21 cellular contexts compared by ENCODE assay signal in genomic region chr3:23874359-23875120, GRCh38. TPM values are rescaled to one million over a fixed set of nuclear protein-coding genes. Genes with fewer than 3 reads are reported as not detected.
DNase-seq lines count a peak whose midpoint lies in the region; ATAC-seq, FAIRE-seq and TF ChIP-seq lines count a peak whose summit lies in the region.
"Had no signal": no experiment of that assay in that cellular context is flagged by ENCODE, and none has a peak within 500 bp of the region (broad histone marks: within the 10 kb centered on the region; RNA-seq: fewer than 3 reads in every experiment).

No MANE protein-coding gene starts in this region.

- H3K4me2 ChIP-seq in IMR-90 (ENCODE audit: low read depth, low read length) (peak overlapping the region; percentile 76), GM12878 (ENCODE audit: control insufficient read depth, insufficient read depth) (no peak overlapping the region), smooth muscle cell (peak overlapping the region; percentile 20), GM23338 (no peak overlapping the region)

- H2AFZ ChIP-seq in IMR-90 (replicated peaks; ENCODE audit: low read length, poor library complexity): no peak overlapping the region
- no peak overlapping the region for H2AFZ ChIP-seq in GM12878 (ENCODE audit: control insufficient read depth, low read depth, low read length)
- no peak overlapping the region for H2AFZ ChIP-seq in smooth muscle cell (ENCODE audit: low read depth)
- no peak overlapping the region for H2AFZ ChIP-seq in GM23338

- TF ChIP-seq CTCF in IMR-90 (conservative IDR thresholded peaks at IDR 0.05; ENCODE audit: low read depth, low read length) (no peak), GM12878 (IDR thresholded peaks at IDR 0.05 in 2 of 3, conservative IDR thresholded peaks at IDR 0.05 in 1 of 3; ENCODE audit: control insufficient read depth in 2 of 3, extremely low read depth in 1 of 3, insufficient read depth in 1 of 3, low read depth in 3 of 3, low read length in 3 of 3) (no peak), smooth muscle cell (IDR thresholded peaks at IDR 0.05; ENCODE audit: borderline replicate concordance, insufficient read depth, poor library complexity, severe bottlenecking) (no peak), uterus (IDR thresholded peaks at IDR 0.05) (no peak), GM23338 (conservative IDR thresholded peaks at IDR 0.05; ENCODE audit: low read depth in 2 of 2) (no peak)

- WGBS in IMR-90 (ENCODE audit: extremely low coverage in 2 of 2, insufficient read length in 1 of 2), 2 experiments: 80% methylated on average over 1 of the region's 6 CpGs; no CpG with 5 or more reads in 1 of the 2 experiments
- 75% methylated on average over 6 of the region's 6 CpGs for WGBS in GM12878 (ENCODE audit: insufficient coverage, insufficient replicate concordance, low lambda C conversion rate, missing lambda C conversion rate)
- WGBS in smooth muscle cell (ENCODE audit: low lambda C conversion rate): 48% methylated on average over 6 of the region's 6 CpGs

- peaks cover 48% of the 10 kb centered on the region for H4K20me1 ChIP-seq in IMR-90 (ENCODE audit: insufficient read depth, low read length)
- no peaks in the 10 kb centered on the region for H4K20me1 ChIP-seq in GM12878 (ENCODE audit: control insufficient read depth, insufficient read depth)
- H4K20me1 ChIP-seq in smooth muscle cell (ENCODE audit: low read depth): peaks cover 77% of the 10 kb centered on the region
- peaks cover 22% of the 10 kb centered on the region for H4K20me1 ChIP-seq in GM23338 (replicated peaks; ENCODE audit: insufficient read depth)

- peak; percentile 89 for ATAC-seq in IMR-90 (ENCODE audit: low read depth)
- ATAC-seq in GM12878: peak; percentile 23
- no peak for ATAC-seq in stimulated activated effector memory CD8-positive, alpha-beta T cell treated with anti-CD3 and anti-CD28 coated beads, Interleukin-12 subunit alpha, Interleukin-12 subunit beta, amount 100 ng/mL, for 72 hours
- ATAC-seq in GM23338: no peak

- SMC1A ChIA-PET in GM12878 (lab: Charles Lee; ENCODE audit: uncharacterized antibody, unreplicated experiment): interaction anchor here (0.8 to 1.8 kb wide), 7 partner anchors 13 to 123 kb away, joined by 3 to 5 read pairs (median 4); no protein-coding TSS in a partner anchor

- peaks cover 7% of the 10 kb centered on the region for H3K27me3 Mint-ChIP-seq in GM23338 (ENCODE audit: insufficient read depth, low read depth, poor library complexity)

- H3K14ac ChIP-seq in IMR-90 (replicated peaks; ENCODE audit: low read depth, low read length): peak overlapping the region; percentile 67; the same call in 1 of the 2 replicates

- H3K36me3 Mint-ChIP-seq in stimulated activated effector memory CD8-positive, alpha-beta T cell treated with anti-CD3 and anti-CD28 coated beads, Interleukin-12 subunit alpha, Interleukin-12 subunit beta, amount 100 ng/mL, for 72 hours: peaks cover 1% of the 10 kb centered on the region
- peaks cover 44% of the 10 kb centered on the region for H3K36me3 Mint-ChIP-seq in GM23338 (ENCODE audit: low read depth)

- H3K9ac ChIP-seq in IMR-90 (ENCODE audit: low read depth, low read length) (no peak overlapping the region), GM12878 (ENCODE audit: control insufficient read depth, insufficient read depth, low read length) (no peak overlapping the region), smooth muscle cell (ENCODE audit: low read depth) (no peak overlapping the region)

- TF ChIP-seq EP300 in GM12878 (IDR thresholded peaks at IDR 0.05; ENCODE audit: borderline replicate concordance in 1 of 2, control insufficient read depth in 1 of 2, low read depth in 2 of 2, low read length in 2 of 2): no peak

- no peaks in the 10 kb centered on the region for H3K9me2 ChIP-seq in GM23338 (ENCODE audit: insufficient read depth)

- DNase-seq in IMR-90 (peak; percentile 87), GM12878 (ENCODE audit: low read depth, low spot score) (no peak), iris pigment epithelial cell (ENCODE audit: low read depth) (peak; percentile 69), smooth muscle cell (lab: John Stamatoyannopoulos, UW; ENCODE audit: unreplicated experiment) (no peak), uterus (no peak), GM23338 (ENCODE audit: low spot score) (no peak)
- no peak for DNase-seq in activated effector memory CD4-positive, alpha-beta T cell treated with Interleukin-2 at 50 U/mL for 16 hours
- DNase-seq in stimulated activated effector memory CD8-positive, alpha-beta T cell treated with anti-CD3 and anti-CD28 coated beads, Interleukin-12 subunit alpha, Interleukin-12 subunit beta, amount 100 ng/mL, for 72 hours (ENCODE audit: low spot score in 2 of 2): no peak
- DNase-seq: activated CD4-positive, alpha-beta T cell treated with anti-CD3 and anti-CD28 coated beads for 4 hours; activated T-cell treated with anti-CD3 and anti-CD28 coated beads, Interleukin-2, amount 50 U/mL, for 1 hour; adrenal gland; CD8-positive, alpha-beta memory T cell; GDM1; head of caudate nucleus; NCI-H146; NCI-H69; stomach had no signal

- H3K9me3 Mint-ChIP-seq in stimulated activated effector memory CD8-positive, alpha-beta T cell treated with anti-CD3 and anti-CD28 coated beads, Interleukin-12 subunit alpha, Interleukin-12 subunit beta, amount 100 ng/mL, for 72 hours: no peaks in the 10 kb centered on the region
- peaks cover 26% of the 10 kb centered on the region for H3K9me3 Mint-ChIP-seq in GM23338
- H3K9me3 Mint-ChIP-seq: CD8-positive, alpha-beta memory T cell had no signal

- H3K4me3 ChIP-seq in IMR-90 (ENCODE audit: insufficient read depth, low read depth, low read length): no peak overlapping the region
- no peak overlapping the region for H3K4me3 ChIP-seq in GM12878
- H3K4me3 ChIP-seq in smooth muscle cell: no peak overlapping the region
- no peak overlapping the region for H3K4me3 ChIP-seq in uterus
- H3K4me3 ChIP-seq in GM23338: no peak overlapping the region
- H3K4me3 ChIP-seq: adrenal gland, stomach had no signal

- H3K36me3 ChIP-seq in IMR-90 (ENCODE audit: control insufficient read depth, insufficient read depth, low read length): no peaks in the 10 kb centered on the region
- peaks cover 2 to 5% of the 10 kb centered on the region in 2 experiments; a peak in 3 of 4 replicates for H3K36me3 ChIP-seq in GM12878 (ENCODE audit: control insufficient read depth in 2 of 2, insufficient read depth in 2 of 2, low read length in 1 of 2)
- H3K36me3 ChIP-seq in smooth muscle cell (ENCODE audit: low read depth): no peaks in the 10 kb centered on the region
- H3K36me3 ChIP-seq in uterus: no peaks in the 10 kb centered on the region
- H3K36me3 ChIP-seq in GM23338 (ENCODE audit: insufficient read depth): no peaks in the 10 kb centered on the region; the same call in 1 of the 2 replicates
- H3K36me3 ChIP-seq: adrenal gland, stomach had no signal

- H3K4me1 ChIP-seq in IMR-90 (ENCODE audit: control insufficient read depth, insufficient read depth, low read length): peaks cover 16% of the 10 kb centered on the region
- H3K4me1 ChIP-seq in GM12878 (ENCODE audit: control insufficient read depth, insufficient read depth, low read length): no peaks in the 10 kb centered on the region
- peaks cover 16% of the 10 kb centered on the region for H3K4me1 ChIP-seq in smooth muscle cell (ENCODE audit: low read depth)
- peaks cover 12 to 14% of the 10 kb centered on the region in 2 donors for H3K4me1 ChIP-seq in uterus
- peaks cover 7% of the 10 kb centered on the region; the same call in 1 of the 2 replicates for H3K4me1 ChIP-seq in GM23338 (ENCODE audit: insufficient read depth)

- 0 out of 2 replicates have a peak overlapping the region, but pooled peaks have one; percentile 13 for H2BK20ac ChIP-seq in IMR-90 (ENCODE audit: low read depth, low read length)

- no peak overlapping the region for H4K91ac ChIP-seq in IMR-90 (ENCODE audit: insufficient read depth, low read depth, low read length)

- intact Hi-C loops in IMR-90 (cut with micrococcal nuclease): loop anchor here (1.0 to 10.0 kb wide), 3 partner anchors 160 to 670 kb away; partner anchors contain the start of gene UBE2E2
- intact Hi-C loops in GM12878 (cut with micrococcal nuclease; ENCODE audit: unreplicated experiment): no loop called here
- intact Hi-C loops in uterus (cut with DNase I; ENCODE audit: low total_unique reads): no loop called here

- no peak overlapping the region for H3K4me3 Mint-ChIP-seq in stimulated activated effector memory CD8-positive, alpha-beta T cell treated with anti-CD3 and anti-CD28 coated beads, Interleukin-12 subunit alpha, Interleukin-12 subunit beta, amount 100 ng/mL, for 72 hours
- no peak overlapping the region for H3K4me3 Mint-ChIP-seq in GM23338
- H3K4me3 Mint-ChIP-seq: CD8-positive, alpha-beta memory T cell; nephron had no signal

- H2AK9ac ChIP-seq in IMR-90 (replicated peaks; ENCODE audit: low read depth, low read length, poor library complexity): no peak overlapping the region

- RAD21 ChIA-PET in GM12878 (lab: Charles Lee; ENCODE audit: unreplicated experiment): interaction anchor here (0.7 to 1.4 kb wide), 2 partner anchors 17 to 37 kb away, joined by 3 read pairs; no protein-coding TSS in a partner anchor

- no peak overlapping the region for H3K56ac ChIP-seq in IMR-90 (ENCODE audit: extremely low read depth, insufficient read depth, low read length)

- CTCF ChIA-PET in IMR-90 (lab: Yijun Ruan, JAX): interaction anchor here (0.6 to 0.9 kb wide), 3 partner anchors 49 to 1041 kb away, joined by 3 to 4 read pairs (median 3); no protein-coding TSS in a partner anchor
- CTCF ChIA-PET in GM12878 (lab: Yijun Ruan, JAX): interaction anchor here (0.6 to 2.3 kb wide), 6 partner anchors 14 to 390 kb away, joined by 3 to 9 read pairs (median 5); no protein-coding TSS in a partner anchor

- H3K79me2 ChIP-seq in GM12878 (ENCODE audit: control insufficient read depth, insufficient read depth, low read length) (peaks cover 42% of the 10 kb centered on the region), smooth muscle cell (ENCODE audit: low read depth) (peaks cover 54% of the 10 kb centered on the region), GM23338 (replicated peaks; ENCODE audit: insufficient read depth) (peaks cover 82% of the 10 kb centered on the region)

- H4K5ac ChIP-seq in IMR-90 (ENCODE audit: low read depth, low read length): peak overlapping the region; percentile 72

- TF ChIP-seq RAD21 in IMR-90 (IDR thresholded peaks at IDR 0.05; ENCODE audit: low read length) (peak; percentile 10; the same call in 1 of the 2 replicates), GM12878 (IDR thresholded peaks at IDR 0.05; ENCODE audit: insufficient read depth, low read depth, low read length) (no peak)

- peaks cover 24 to 70% of the 10 kb centered on the region in 2 experiments for H3K79me1 ChIP-seq in IMR-90 (ENCODE audit: low read depth in 1 of 2, low read length in 2 of 2)

- peak overlapping the region; percentile 53 for H3K23ac ChIP-seq in IMR-90 (ENCODE audit: low read depth, low read length)

- BruUV-seq in IMR-90 (replicated peaks; lab: Mats Ljungman, UMichigan): no TSS peak
- BruUV-seq in GM12878 (replicated peaks; lab: Mats Ljungman, UMichigan): no TSS peak

- peak overlapping the region; percentile 58 for H2BK120ac ChIP-seq in IMR-90 (ENCODE audit: low read depth, low read length)

- H2BK5ac ChIP-seq in IMR-90 (ENCODE audit: low read depth, low read length, poor library complexity, severe bottlenecking): peak overlapping the region; percentile 88

- H3K27ac ChIP-seq in IMR-90 (ENCODE audit: insufficient read depth, low read length): peak overlapping the region; percentile 72
- H3K27ac ChIP-seq in GM12878 (ENCODE audit: control insufficient read depth, insufficient read depth): no peak overlapping the region
- peak overlapping the region; percentile 60 for H3K27ac ChIP-seq in smooth muscle cell (ENCODE audit: low read depth)
- H3K27ac ChIP-seq in uterus: no peak overlapping the region
- no peak overlapping the region for H3K27ac ChIP-seq in GM23338 (ENCODE audit: low read depth)
- H3K27ac ChIP-seq: adrenal gland, HL-60, stomach had no signal

- peak overlapping the region; percentile 90 for H3K18ac ChIP-seq in IMR-90 (ENCODE audit: low read depth, low read length)

- dilution Hi-C loops in IMR-90 (cut with HindIII; ENCODE audit: low sequenced_read_pairs, unreplicated experiment): no loop called here

- peak overlapping the region; percentile 67 for H3K4ac ChIP-seq in IMR-90 (ENCODE audit: low read depth, low read length)

- no peak overlapping the region for H3K27ac Mint-ChIP-seq in stimulated activated effector memory CD8-positive, alpha-beta T cell treated with anti-CD3 and anti-CD28 coated beads, Interleukin-12 subunit alpha, Interleukin-12 subunit beta, amount 100 ng/mL, for 72 hours
- no peak overlapping the region for H3K27ac Mint-ChIP-seq in GM23338

- H3F3A ChIP-seq in smooth muscle cell (ENCODE audit: low read depth) (peaks cover 3% of the 10 kb centered on the region), GM23338 (replicated peaks; ENCODE audit: low read depth) (no peaks in the 10 kb centered on the region)

- peak overlapping the region; percentile 81 for H2AK5ac ChIP-seq in IMR-90 (ENCODE audit: low read depth, low read length)

- no peaks in the 10 kb centered on the region for H3K9me3 ChIP-seq in IMR-90 (ENCODE audit: control insufficient read depth, insufficient read depth, low read length)
- H3K9me3 ChIP-seq in GM12878 (replicated peaks; ENCODE audit: control insufficient read depth, insufficient read depth, low read length): no peaks in the 10 kb centered on the region
- H3K9me3 ChIP-seq in smooth muscle cell (replicated peaks; ENCODE audit: low read depth): no peaks in the 10 kb centered on the region
- H3K9me3 ChIP-seq in uterus: no peaks in the 10 kb centered on the region
- H3K9me3 ChIP-seq: adrenal gland, stomach had no signal

- peak overlapping the region in 1 of 2 experiments; percentile 77; a peak in 3 of 4 replicates for H4K8ac ChIP-seq in IMR-90 (ENCODE audit: low read depth in 2 of 2, low read length in 2 of 2)

- in situ Hi-C loops in IMR-90 (cut with MboI; ENCODE audit: low sequenced_read_pairs): loop anchor here (25.0 kb wide), 2 partner anchors 363 to 813 kb away; no protein-coding TSS in a partner anchor
- in situ Hi-C loops in GM12878 (cut with MboI): no loop called here

- no peak for FAIRE-seq in GM12878 (lab: Jason Lieb, UNC)
- FAIRE-seq: GM18507, H1 had no signal

- peak overlapping the region; percentile 49; the same call in 1 of the 3 replicates for H2BK15ac ChIP-seq in IMR-90 (ENCODE audit: low read depth, low read length)

- H3K9me1 ChIP-seq in IMR-90 (ENCODE audit: insufficient read depth, low read length): peaks cover 5% of the 10 kb centered on the region

- H3K27me3 ChIP-seq in IMR-90 (ENCODE audit: control insufficient read depth, insufficient read depth, low read length) (no peaks in the 10 kb centered on the region), GM12878 (replicated peaks in 1 of 2; ENCODE audit: control insufficient read depth in 2 of 2, insufficient read depth in 2 of 2, low read length in 1 of 2) (no peaks in the 10 kb centered on the region), smooth muscle cell (ENCODE audit: low read depth) (no peaks in the 10 kb centered on the region), uterus (no peaks in the 10 kb centered on the region), GM23338 (ENCODE audit: insufficient read depth) (no peaks in the 10 kb centered on the region)
- H3K27me3 ChIP-seq: adrenal gland, stomach had no signal

- POLR2A ChIA-PET in IMR-90 (lab: Charles Lee; ENCODE audit: unreplicated experiment) (interaction anchor here (0.6 to 0.7 kb wide), 2 partner anchors 63 to 70 kb away, joined by 3 read pairs; no protein-coding TSS in a partner anchor), GM12878 (lab: Charles Lee) (interaction anchor here (1.6 kb wide), 1 partner anchor 42 kb away, joined by 3 read pairs; the partner anchor contains the start of genes NKIRAS1 and RPL15)

- H3K4me1 Mint-ChIP-seq in stimulated activated effector memory CD8-positive, alpha-beta T cell treated with anti-CD3 and anti-CD28 coated beads, Interleukin-12 subunit alpha, Interleukin-12 subunit beta, amount 100 ng/mL, for 72 hours: peaks cover 44% of the 10 kb centered on the region
- H3K4me1 Mint-ChIP-seq in GM23338: peaks cover 23% of the 10 kb centered on the region

- no peak for TF ChIP-seq POLR2A in IMR-90 (IDR thresholded peaks at IDR 0.05; ENCODE audit: low read depth, low read length)
- no peak for TF ChIP-seq POLR2A in GM12878 (IDR thresholded peaks at IDR 0.05; ENCODE audit: low read depth, low read length)
- no peak for TF ChIP-seq POLR2A in uterus (IDR thresholded peaks at IDR 0.05)

RNA-seq across cellular contexts. Expression of gene NKIRAS1, which starts 42.2 kb away (rescaled TPM):
- total RNA-seq in IMR-90 (2012; rRNA removed) (6.8 and 16.1 TPM in 2 replicates), GM12878 (2014; rRNA removed) (11.4 and 11.5 TPM in 2 replicates), GM12878 (2014; rRNA removed; fragmentation: Illumina TruSeq; extraction: Trizol) (13.8 and 14.2 TPM in 2 replicates), GM12878 (2021) (7.1 and 7.2 TPM in 2 replicates), smooth muscle cell (15.5 and 17.1 TPM in 2 replicates), uterus (10 to 100 TPM in 3 of 4 donors, 1 to 10 TPM in 1; 3.6 to 25.0 (median 17.3) TPM)
- polyA plus RNA-seq in IMR-90 (2012; rRNA removed) (5.6 and 6.1 TPM in 2 replicates), GM12878 (2011; rRNA removed) (7.9 and 12.9 TPM in 2 replicates), GM12878 (2014; fragmentation: Illumina TruSeq; extraction: Trizol) (12.4 and 14.1 TPM in 2 replicates), GM12878 (2014; fragmentation: Nextera tagmentation; extraction: Ambion mirVana) (10 to 100 TPM in 1 of 2 experiments, 1 to 10 TPM in 1; 8.9 to 10.2 TPM), GM12878 (2014; rRNA removed) (6.9 and 9.1 TPM in 2 replicates), GM12878 (2016; fragmentation: Nextera tagmentation; extraction: Ambion mirVana) (10 to 100 TPM; 13.6 to 17.9 TPM), smooth muscle cell (14.9 and 15.3 TPM in 2 replicates), GM23338 (2016; fragmentation: Nextera tagmentation; extraction: Ambion mirVana) (5.9 and 9.2 TPM in 2 replicates)
- 2.4 and 3.6 TPM in 2 replicates for polyA plus RNA-seq in IMR-90 (2012; cell fraction: cytosol; rRNA removed)
- 1.0 and 3.0 TPM in 2 replicates for polyA plus RNA-seq in IMR-90 (2012; cell fraction: nucleus; rRNA removed; ENCODE audit: low replicate concordance)
- total RNA-seq in GM12878 (2013; cell fraction: nucleolus; rRNA removed): 9.3 and 10.1 TPM in 2 replicates
- polyA plus RNA-seq in GM12878 (2011; ENCODE audit: low read depth): 5.1 TPM
- 3.0 and 3.6 TPM in 2 replicates for polyA plus RNA-seq in GM12878 (2011; cell fraction: cytosol; rRNA removed)
- 2.7 and 4.1 TPM in 2 replicates for polyA plus RNA-seq in GM12878 (2011; cell fraction: nucleus; rRNA removed)
- polyA plus RNA-seq in GM12878 (2012): 7.6 and 10.4 TPM in 2 replicates
- polyA minus RNA-seq in GM12878 (2011; rRNA and poly(A)+ RNA removed): 3.2 and 3.6 TPM in 2 replicates
- 2.3 and 3.5 TPM in 2 replicates for polyA minus RNA-seq in GM12878 (2011; cell fraction: cytosol; rRNA and poly(A)+ RNA removed)
- 3.3 and 4.6 TPM in 2 replicates for polyA minus RNA-seq in GM12878 (2011; cell fraction: nucleus; rRNA and poly(A)+ RNA removed)
- total RNA-seq in GM23338 (2014; rRNA removed; shearing (Covaris generic)): 7.6 and 9.7 TPM in 2 replicates

RNA-seq across cellular contexts. Expression of gene RPL15, which starts 42.4 kb away (rescaled TPM):
- total RNA-seq in IMR-90 (2012; rRNA removed) (1,419 and 2,730 TPM in 2 replicates), GM12878 (2014; rRNA removed) (3,114 and 3,350 TPM in 2 replicates), GM12878 (2014; rRNA removed; fragmentation: Illumina TruSeq; extraction: Trizol) (3,391 and 3,433 TPM in 2 replicates), GM12878 (2021) (2,942 and 3,030 TPM in 2 replicates), smooth muscle cell (2,505 and 2,593 TPM in 2 replicates), uterus (1,000 to 10,000 TPM; 2,242 to 5,103 (median 3,613) TPM)
- polyA plus RNA-seq in IMR-90 (2012; rRNA removed) (4,701 and 5,087 TPM in 2 replicates), GM12878 (2011; rRNA removed) (3,424 and 4,734 TPM in 2 replicates), GM12878 (2014; fragmentation: Illumina TruSeq; extraction: Trizol) (2,502 and 4,642 TPM in 2 replicates), GM12878 (2014; fragmentation: Nextera tagmentation; extraction: Ambion mirVana) (over 10,000 TPM in 1 of 2 experiments, 1,000 to 10,000 TPM in 1; 6,967 to 10,761 TPM), GM12878 (2014; rRNA removed) (5,703 and 6,539 TPM in 2 replicates), GM12878 (2016; fragmentation: Nextera tagmentation; extraction: Ambion mirVana) (1,000 to 10,000 TPM; 2,885 to 2,955 TPM), smooth muscle cell (1,471 and 1,491 TPM in 2 replicates), GM23338 (2016; fragmentation: Nextera tagmentation; extraction: Ambion mirVana) (3,117 and 3,223 TPM in 2 replicates)
- 2,854 and 3,719 TPM in 2 replicates for polyA plus RNA-seq in IMR-90 (2012; cell fraction: cytosol; rRNA removed)
- polyA plus RNA-seq in IMR-90 (2012; cell fraction: nucleus; rRNA removed; ENCODE audit: low replicate concordance): 1,256 and 2,197 TPM in 2 replicates
- total RNA-seq in GM12878 (2013; cell fraction: nucleolus; rRNA removed): 393 and 399 TPM in 2 replicates
- 8,530 TPM for polyA plus RNA-seq in GM12878 (2011; ENCODE audit: low read depth)
- 6,238 and 7,908 TPM in 2 replicates for polyA plus RNA-seq in GM12878 (2011; cell fraction: cytosol; rRNA removed)
- 1,866 and 2,228 TPM in 2 replicates for polyA plus RNA-seq in GM12878 (2011; cell fraction: nucleus; rRNA removed)
- polyA plus RNA-seq in GM12878 (2012): 4,230 and 5,312 TPM in 2 replicates
- polyA minus RNA-seq in GM12878 (2011; rRNA and poly(A)+ RNA removed): 1,568 and 2,412 TPM in 2 replicates
- polyA minus RNA-seq in GM12878 (2011; cell fraction: cytosol; rRNA and poly(A)+ RNA removed): 797 and 891 TPM in 2 replicates
- 234 and 300 TPM in 2 replicates for polyA minus RNA-seq in GM12878 (2011; cell fraction: nucleus; rRNA and poly(A)+ RNA removed)
- 2,713 and 2,868 TPM in 2 replicates for total RNA-seq in GM23338 (2014; rRNA removed; shearing (Covaris generic))

Comparison
In these comparisons a context has a peak if more than half of its experiments do, and no peak if none do; other contexts are left out.
1. ATAC-seq: peak in IMR-90 (single experiment) and GM12878 (single experiment); none in stimulated activated effector memory CD8-positive, alpha-beta T cell treated with anti-CD3 and anti-CD28 coated beads, Interleukin-12 subunit alpha, Interleukin-12 subunit beta, amount 100 ng/mL, for 72 hours (single experiment) and GM23338 (single experiment).
2. DNase-seq: peak in IMR-90 (single experiment) and iris pigment epithelial cell (single experiment); none in GM12878 (single experiment), smooth muscle cell (single experiment), activated effector memory CD4-positive, alpha-beta T cell treated with Interleukin-2 at 50 U/mL for 16 hours (single experiment), stimulated activated effector memory CD8-positive, alpha-beta T cell treated with anti-CD3 and anti-CD28 coated beads, Interleukin-12 subunit alpha, Interleukin-12 subunit beta, amount 100 ng/mL, for 72 hours (0 of 2), uterus (0 of 2) and GM23338 (single experiment).
3. H3K27ac ChIP-seq: peak in IMR-90 (single experiment) and smooth muscle cell (single experiment); none in GM12878 (single experiment), uterus (0 of 2) and GM23338 (single experiment).
4. H3K4me2 ChIP-seq: peak in IMR-90 (single experiment) and smooth muscle cell (single experiment); none in GM12878 (single experiment) and GM23338 (single experiment).